1 cellular context compared by ENCODE assay signal in the genomic region with DNA sequence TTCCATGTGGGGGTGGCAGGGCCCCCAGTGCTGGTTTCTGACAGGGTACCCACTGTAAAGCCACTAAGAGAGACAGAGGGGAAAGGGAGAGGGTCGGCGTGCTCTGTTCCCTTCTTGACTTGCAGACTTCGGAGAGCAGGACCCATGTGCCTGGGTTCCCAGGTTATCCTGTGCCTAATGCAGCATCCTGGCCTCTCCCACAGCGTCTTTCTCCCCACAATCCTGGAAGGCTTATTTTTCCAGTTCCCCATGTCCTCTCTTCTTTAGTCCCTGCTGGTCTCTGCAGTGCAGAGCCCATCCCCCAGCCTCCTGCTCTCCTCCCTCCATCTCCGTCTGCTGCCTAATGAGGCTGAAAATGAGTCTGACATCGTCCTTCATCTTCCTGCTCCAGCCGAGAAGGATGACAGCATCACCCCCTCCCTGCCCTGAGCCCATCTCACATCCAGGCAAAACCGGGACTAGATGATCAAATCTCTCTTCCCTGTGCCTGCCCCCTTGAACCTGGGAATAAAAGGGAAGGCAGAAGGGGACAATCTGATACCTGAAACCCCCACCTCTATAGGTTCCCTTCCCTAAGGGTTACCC.
TF ChIP-seq lines count a peak whose summit lies in the region.

No MANE protein-coding gene starts in this region.

TF ChIP-seq in neural cell, 6 proteins besides CTCF, POLR2A, EP300 and RAD21 (continued from another document):
- TF ChIP-seq, protein P1, sequence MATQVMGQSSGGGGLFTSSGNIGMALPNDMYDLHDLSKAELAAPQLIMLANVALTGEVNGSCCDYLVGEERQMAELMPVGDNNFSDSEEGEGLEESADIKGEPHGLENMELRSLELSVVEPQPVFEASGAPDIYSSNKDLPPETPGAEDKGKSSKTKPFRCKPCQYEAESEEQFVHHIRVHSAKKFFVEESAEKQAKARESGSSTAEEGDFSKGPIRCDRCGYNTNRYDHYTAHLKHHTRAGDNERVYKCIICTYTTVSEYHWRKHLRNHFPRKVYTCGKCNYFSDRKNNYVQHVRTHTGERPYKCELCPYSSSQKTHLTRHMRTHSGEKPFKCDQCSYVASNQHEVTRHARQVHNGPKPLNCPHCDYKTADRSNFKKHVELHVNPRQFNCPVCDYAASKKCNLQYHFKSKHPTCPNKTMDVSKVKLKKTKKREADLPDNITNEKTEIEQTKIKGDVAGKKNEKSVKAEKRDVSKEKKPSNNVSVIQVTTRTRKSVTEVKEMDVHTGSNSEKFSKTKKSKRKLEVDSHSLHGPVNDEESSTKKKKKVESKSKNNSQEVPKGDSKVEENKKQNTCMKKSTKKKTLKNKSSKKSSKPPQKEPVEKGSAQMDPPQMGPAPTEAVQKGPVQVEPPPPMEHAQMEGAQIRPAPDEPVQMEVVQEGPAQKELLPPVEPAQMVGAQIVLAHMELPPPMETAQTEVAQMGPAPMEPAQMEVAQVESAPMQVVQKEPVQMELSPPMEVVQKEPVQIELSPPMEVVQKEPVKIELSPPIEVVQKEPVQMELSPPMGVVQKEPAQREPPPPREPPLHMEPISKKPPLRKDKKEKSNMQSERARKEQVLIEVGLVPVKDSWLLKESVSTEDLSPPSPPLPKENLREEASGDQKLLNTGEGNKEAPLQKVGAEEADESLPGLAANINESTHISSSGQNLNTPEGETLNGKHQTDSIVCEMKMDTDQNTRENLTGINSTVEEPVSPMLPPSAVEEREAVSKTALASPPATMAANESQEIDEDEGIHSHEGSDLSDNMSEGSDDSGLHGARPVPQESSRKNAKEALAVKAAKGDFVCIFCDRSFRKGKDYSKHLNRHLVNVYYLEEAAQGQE (IDR thresholded peaks at IDR 0.05; ENCODE audit: borderline replicate concordance), result peak; percentile 94
- TF ChIP-seq TAF1 (IDR thresholded peaks at IDR 0.05; ENCODE audit: low read depth) (peak; percentile 81), POLR2AphosphoS5 (IDR thresholded peaks at IDR 0.05) (peak; percentile 81), MXI1 (conservative IDR thresholded peaks at IDR 0.05; ENCODE audit: poor library complexity, severe bottlenecking) (no peak), SMC3 (conservative IDR thresholded peaks at IDR 0.05; ENCODE audit: poor library complexity) (peak; percentile 57)
